1 cellular context compared by ENCODE assay signal in the genomic region with DNA sequence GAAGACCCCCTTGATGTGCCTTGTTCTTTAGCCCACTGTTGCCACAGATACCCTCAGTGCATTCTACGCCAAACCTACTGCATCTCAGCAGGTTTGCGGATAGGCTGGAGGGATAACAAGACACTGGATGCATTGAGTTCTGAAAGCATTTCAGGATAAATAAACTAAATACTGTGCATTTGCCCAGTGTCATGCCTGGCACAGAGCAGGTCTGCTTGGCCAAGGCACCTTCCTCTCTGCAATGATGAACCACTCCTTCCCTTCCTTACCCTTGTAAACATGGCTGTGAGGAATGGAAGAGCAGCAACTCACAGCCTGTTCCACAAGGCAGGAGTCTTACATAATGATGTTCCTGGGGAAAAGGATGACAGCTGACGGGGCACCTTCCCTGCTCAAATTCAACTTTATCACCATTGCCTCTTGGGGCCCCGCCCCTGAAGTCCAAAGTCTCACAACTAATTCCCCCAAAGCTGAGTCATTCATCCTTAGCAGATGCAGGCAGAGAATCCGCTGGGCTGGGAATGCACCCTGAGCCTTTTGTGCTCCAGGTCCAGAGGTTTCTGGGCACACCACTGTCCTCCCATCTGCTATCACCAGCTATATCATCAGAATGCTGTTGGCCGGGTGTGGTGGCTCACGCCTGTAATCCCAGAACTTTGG.
A peak's percentile ranks its signal among the peaks of the same experiment; 100 is the strongest.
TF ChIP-seq lines count a peak whose summit lies in the region.

No MANE protein-coding gene starts in this region.

TF ChIP-seq in HCT116, 20 proteins besides CTCF, POLR2A, EP300 and RAD21:
- TF ChIP-seq SP1 (IDR thresholded peaks at IDR 0.05; ENCODE audit: low read depth) (no peak), ZFX (IDR thresholded peaks at IDR 0.05) (no peak), ZNF274 (IDR thresholded peaks at IDR 0.05; ENCODE audit: low read depth, low read length) (no peak), FOSL1 (IDR thresholded peaks at IDR 0.05; ENCODE audit: low read depth) (peak; percentile 37), JUND (IDR thresholded peaks at IDR 0.05) (peak; percentile 44), YY1 (IDR thresholded peaks at IDR 0.05; ENCODE audit: extremely low read depth, insufficient replicate concordance, low read depth, low read length) (no peak), SRF (IDR thresholded peaks at IDR 0.05; ENCODE audit: low read depth) (no peak), CEBPB (IDR thresholded peaks at IDR 0.05; ENCODE audit: low read depth) (no peak), EGR1 (IDR thresholded peaks at IDR 0.05; ENCODE audit: low read depth) (no peak), CBX3 (IDR thresholded peaks at IDR 0.05; ENCODE audit: low read depth) (no peak), POLR2AphosphoS5 (IDR thresholded peaks at IDR 0.05; ENCODE audit: low read depth, low read length) (no peak), EZH2phosphoT487 (IDR thresholded peaks at IDR 0.05; ENCODE audit: borderline replicate concordance) (no peak), ELF1 (IDR thresholded peaks at IDR 0.05; ENCODE audit: borderline replicate concordance, low read depth) (no peak), TCF7L2 (IDR thresholded peaks at IDR 0.05; ENCODE audit: borderline replicate concordance, extremely low read depth, insufficient read depth, insufficient read length) (no peak)
- TF ChIP-seq, protein P1, sequence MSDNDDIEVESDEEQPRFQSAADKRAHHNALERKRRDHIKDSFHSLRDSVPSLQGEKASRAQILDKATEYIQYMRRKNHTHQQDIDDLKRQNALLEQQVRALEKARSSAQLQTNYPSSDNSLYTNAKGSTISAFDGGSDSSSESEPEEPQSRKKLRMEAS (IDR thresholded peaks at IDR 0.05) = no peak
- TF ChIP-seq, protein P2, sequence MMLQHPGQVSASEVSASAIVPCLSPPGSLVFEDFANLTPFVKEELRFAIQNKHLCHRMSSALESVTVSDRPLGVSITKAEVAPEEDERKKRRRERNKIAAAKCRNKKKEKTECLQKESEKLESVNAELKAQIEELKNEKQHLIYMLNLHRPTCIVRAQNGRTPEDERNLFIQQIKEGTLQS (IDR thresholded peaks at IDR 0.05) = no peak
- TF ChIP-seq, protein P3, sequence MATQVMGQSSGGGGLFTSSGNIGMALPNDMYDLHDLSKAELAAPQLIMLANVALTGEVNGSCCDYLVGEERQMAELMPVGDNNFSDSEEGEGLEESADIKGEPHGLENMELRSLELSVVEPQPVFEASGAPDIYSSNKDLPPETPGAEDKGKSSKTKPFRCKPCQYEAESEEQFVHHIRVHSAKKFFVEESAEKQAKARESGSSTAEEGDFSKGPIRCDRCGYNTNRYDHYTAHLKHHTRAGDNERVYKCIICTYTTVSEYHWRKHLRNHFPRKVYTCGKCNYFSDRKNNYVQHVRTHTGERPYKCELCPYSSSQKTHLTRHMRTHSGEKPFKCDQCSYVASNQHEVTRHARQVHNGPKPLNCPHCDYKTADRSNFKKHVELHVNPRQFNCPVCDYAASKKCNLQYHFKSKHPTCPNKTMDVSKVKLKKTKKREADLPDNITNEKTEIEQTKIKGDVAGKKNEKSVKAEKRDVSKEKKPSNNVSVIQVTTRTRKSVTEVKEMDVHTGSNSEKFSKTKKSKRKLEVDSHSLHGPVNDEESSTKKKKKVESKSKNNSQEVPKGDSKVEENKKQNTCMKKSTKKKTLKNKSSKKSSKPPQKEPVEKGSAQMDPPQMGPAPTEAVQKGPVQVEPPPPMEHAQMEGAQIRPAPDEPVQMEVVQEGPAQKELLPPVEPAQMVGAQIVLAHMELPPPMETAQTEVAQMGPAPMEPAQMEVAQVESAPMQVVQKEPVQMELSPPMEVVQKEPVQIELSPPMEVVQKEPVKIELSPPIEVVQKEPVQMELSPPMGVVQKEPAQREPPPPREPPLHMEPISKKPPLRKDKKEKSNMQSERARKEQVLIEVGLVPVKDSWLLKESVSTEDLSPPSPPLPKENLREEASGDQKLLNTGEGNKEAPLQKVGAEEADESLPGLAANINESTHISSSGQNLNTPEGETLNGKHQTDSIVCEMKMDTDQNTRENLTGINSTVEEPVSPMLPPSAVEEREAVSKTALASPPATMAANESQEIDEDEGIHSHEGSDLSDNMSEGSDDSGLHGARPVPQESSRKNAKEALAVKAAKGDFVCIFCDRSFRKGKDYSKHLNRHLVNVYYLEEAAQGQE (IDR thresholded peaks at IDR 0.05; ENCODE audit: low read depth) = no peak
TF ChIP-seq in HCT116: peak in this region for 2.
